10 cellular contexts compared by ENCODE assay signal in the genomic region with DNA sequence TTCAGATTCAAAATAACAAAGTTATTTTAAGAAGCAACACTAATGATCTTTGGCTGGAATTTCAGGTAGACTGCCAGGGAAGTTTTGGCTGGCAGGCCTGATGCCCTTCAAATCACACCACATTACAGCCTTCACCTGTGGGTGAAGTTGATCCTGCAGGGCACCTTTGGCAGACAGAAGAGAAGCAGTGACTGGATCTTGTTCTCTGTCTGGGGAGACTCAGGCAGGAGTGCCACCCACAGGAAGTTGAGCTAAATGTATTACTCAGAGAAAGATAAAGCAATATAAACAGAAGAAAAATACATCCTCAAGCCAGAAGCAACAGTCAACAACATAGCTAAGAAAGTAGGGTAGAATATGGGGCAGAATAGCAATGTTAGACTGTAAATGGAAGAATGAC. TPM values are rescaled to one million over a fixed set of nuclear protein-coding genes. Genes with fewer than 3 reads are reported as not detected.
DNase-seq lines count a peak whose midpoint lies in the region; ATAC-seq and TF ChIP-seq lines count a peak whose summit lies in the region.
"Had no signal": no experiment of that assay in that cellular context is flagged by ENCODE, and none has a peak within 500 bp of the region (broad histone marks: within the 10 kb centered on the region; RNA-seq: fewer than 3 reads in every experiment).

No MANE protein-coding gene starts in this region.

- intact Hi-C loops in PC-3 (cut with micrococcal nuclease), result loop anchor here (2.0 kb wide), 2 partner anchors 56 to 102 kb away; partner anchors contain the start of gene FGF5
- intact Hi-C loops in esophagus muscularis mucosa (cut with DNase I), result loop anchor here (5.0 kb wide), 1 partner anchor 100 kb away; no protein-coding TSS in a partner anchor

- H3K27me3 ChIP-seq in PC-3 (ENCODE audit: low read length), result no peaks in the 10 kb centered on the region
- no peaks in the 10 kb centered on the region for H3K27me3 ChIP-seq in esophagus muscularis mucosa
- no peaks in the 10 kb centered on the region for H3K27me3 ChIP-seq in effector memory CD4-positive, alpha-beta T cell (replicated peaks; ENCODE audit: control insufficient read depth, insufficient read depth, low read length, poor library complexity, severe bottlenecking)

- no peaks in the 10 kb centered on the region for H3F3A ChIP-seq in PC-3 (ENCODE audit: low read length, unreplicated experiment)

- no peaks in the 10 kb centered on the region for H3K79me2 ChIP-seq in PC-3 (ENCODE audit: low read length)

- H3K4me3 ChIP-seq in GM12865 (ENCODE audit: low read depth, low read length) (no peak overlapping the region), PC-3 (ENCODE audit: low read length) (no peak overlapping the region), esophagus muscularis mucosa (no peak overlapping the region)
- no peak overlapping the region for H3K4me3 ChIP-seq in effector memory CD4-positive, alpha-beta T cell (ENCODE audit: insufficient read depth, low read depth, low read length, poor library complexity, severe bottlenecking)
- H3K4me3 ChIP-seq: neural progenitor cell had no signal

- DNase-seq in A172 (ENCODE audit: low spot score), result peak; percentile 52
- peak; percentile 5 for DNase-seq in GM12865 (ENCODE audit: low read depth)
- peak; percentile 68 for DNase-seq in PC-3
- no peak for DNase-seq in esophagus muscularis mucosa (ENCODE audit: extremely low spot score)
- DNase-seq in retina, result no peak
- no peak for DNase-seq in DMS79 (lab: John Stamatoyannopoulos, UW)
- DNase-seq in D341Med (ENCODE audit: low spot score), result no peak
- no peak for DNase-seq in effector memory CD4-positive, alpha-beta T cell

- CTCF ChIA-PET in PC-3 (lab: Charles Lee), result interaction anchor here (0.5 to 1.6 kb wide), 7 partner anchors 11 to 110 kb away, joined by 3 to 16 read pairs (median 4); partner anchors contain the start of gene FGF5

- no peak overlapping the region for H2AFZ ChIP-seq in PC-3 (ENCODE audit: low read length)
- H2AFZ ChIP-seq: neural progenitor cell had no signal

- ATAC-seq in PC-3, result peak; percentile 99

- POLR2A ChIA-PET in PC-3 (lab: Charles Lee; ENCODE audit: unreplicated experiment), result interaction anchor here (0.7 kb wide), 1 partner anchor 89 kb away, joined by 3 read pairs; no protein-coding TSS in a partner anchor

- TF ChIP-seq EP300 in esophagus muscularis mucosa (IDR thresholded peaks at IDR 0.05), result no peak

- TF ChIP-seq POLR2A in esophagus muscularis mucosa (IDR thresholded peaks at IDR 0.05; ENCODE audit: low read depth), result no peak

- BruUV-seq in PC-3 (replicated peaks; lab: Mats Ljungman, UMichigan), result no TSS peak

- no peak overlapping the region for H3K4me2 ChIP-seq in PC-3 (ENCODE audit: low read length)
- H3K4me2 ChIP-seq: neural progenitor cell had no signal

- H3K4me1 ChIP-seq in PC-3 (ENCODE audit: insufficient read depth, low read length) (peaks cover 13% of the 10 kb centered on the region), esophagus muscularis mucosa (peaks cover 0 to 25% (median 11%) of the 10 kb centered on the region in 4 donors)
- no peaks in the 10 kb centered on the region for H3K4me1 ChIP-seq in effector memory CD4-positive, alpha-beta T cell (ENCODE audit: control insufficient read depth, insufficient read depth, low read length, poor library complexity, severe bottlenecking)
- H3K4me1 ChIP-seq: neural progenitor cell had no signal

- H3K36me3 ChIP-seq in PC-3 (ENCODE audit: low read depth, low read length) (no peaks in the 10 kb centered on the region), esophagus muscularis mucosa (no peaks in the 10 kb centered on the region)
- H3K36me3 ChIP-seq in effector memory CD4-positive, alpha-beta T cell (ENCODE audit: control insufficient read depth, insufficient read depth, low read length), result no peaks in the 10 kb centered on the region
- H3K36me3 ChIP-seq: neural progenitor cell had no signal

- H3K9me2 ChIP-seq in PC-3 (replicated peaks; ENCODE audit: low read length), result no peaks in the 10 kb centered on the region

- H3K9ac ChIP-seq in PC-3 (ENCODE audit: low read length), result no peak overlapping the region
- H3K9ac ChIP-seq: neural progenitor cell had no signal

- H4K20me1 ChIP-seq in PC-3 (ENCODE audit: low read length), result no peaks in the 10 kb centered on the region

- H3K27ac ChIP-seq in PC-3 (ENCODE audit: low read length) (no peak overlapping the region), esophagus muscularis mucosa (replicated peaks in 1 of 4) (peak overlapping the region in 3 of 4 donors; percentile 20 to 30 (median 21))
- no peak overlapping the region for H3K27ac ChIP-seq in effector memory CD4-positive, alpha-beta T cell (ENCODE audit: insufficient read depth, low read length, poor library complexity, severe bottlenecking)
- H3K27ac ChIP-seq: neural progenitor cell had no signal

- H3K9me3 ChIP-seq in PC-3 (ENCODE audit: low read length) (no peaks in the 10 kb centered on the region), esophagus muscularis mucosa (no peaks in the 10 kb centered on the region)
- no peaks in the 10 kb centered on the region for H3K9me3 ChIP-seq in effector memory CD4-positive, alpha-beta T cell (ENCODE audit: control insufficient read depth, low read length)

- TF ChIP-seq CTCF in GM12865 (IDR thresholded peaks at IDR 0.05; ENCODE audit: insufficient read depth, low read depth, low read length, missing control alignments) (no peak), PC-3 (conservative IDR thresholded peaks at IDR 0.05; ENCODE audit: low read depth, low read length) (peak; percentile 63), esophagus muscularis mucosa (IDR thresholded peaks at IDR 0.05) (peak; percentile 28 to 44 (median 43))

RNA-seq across cellular contexts. Expression of gene CFAP299, which starts 12.8 kb away (rescaled TPM):
- total RNA-seq in A172 (2014; rRNA removed; shearing (Covaris generic)), result 0.28 and 3.8 TPM in 2 replicates
- total RNA-seq in PC-3 (2014; rRNA removed) (not detected in 2 replicates), esophagus muscularis mucosa (1 to 10 TPM in 2 of 4 donors, under 1 TPM in 1, not detected in 1; 0.84 to 2.5 (median 2.2) TPM)
- total RNA-seq: glomerular endothelial cell had no signal

RNA-seq across cellular contexts. Expression of gene FGF5, which starts 56.3 kb away (rescaled TPM):
- 0.91 and 1.5 TPM in 2 replicates for total RNA-seq in A172 (2014; rRNA removed; shearing (Covaris generic))
- total RNA-seq in PC-3 (2014; rRNA removed) (0.75 and 2.6 TPM in 2 replicates), esophagus muscularis mucosa (1 to 10 TPM; 1.2 to 4.2 (median 2.0) TPM)

Comparison
In these comparisons a context has a peak if more than half of its experiments do, and no peak if none do; other contexts are left out.
1. DNase-seq: peak in A172 (single experiment), GM12865 (single experiment) and PC-3 (single experiment); none in esophagus muscularis mucosa (single experiment), retina (single experiment), DMS79 (single experiment), D341Med (single experiment) and effector memory CD4-positive, alpha-beta T cell (0 of 3).
2. H3K27ac ChIP-seq: peak in esophagus muscularis mucosa (3 of 4); none in PC-3 (single experiment) and effector memory CD4-positive, alpha-beta T cell (single experiment).